Comparison of ENCODE assay signal across 19 cellular contexts in genomic region chr14:101723061-101723595, GRCh38. TPM values are rescaled to one million over a fixed set of nuclear protein-coding genes. Genes with fewer than 3 reads are reported as not detected.
DNase-seq lines count a peak whose midpoint lies in the region; ATAC-seq and TF ChIP-seq lines count a peak whose summit lies in the region.
"Had no signal": no experiment of that assay in that cellular context is flagged by ENCODE, and none has a peak within 500 bp of the region (broad histone marks: within the 10 kb centered on the region; RNA-seq: fewer than 3 reads in every experiment).

No MANE protein-coding gene starts in this region.

- POLR2A ChIA-PET in activated CD8-positive, alpha-beta T cell treated with anti-CD3 and anti-CD28 coated beads, Interleukin-2, amount 10 ng/mL, durations not matched to agents 7 days and 5 days (lab: Charles Lee): interaction anchor here (0.6 to 2.7 kb wide), 3 partner anchors 8 to 86 kb away, joined by 3 to 14 read pairs (median 14); no protein-coding TSS in a partner anchor

- peaks cover 5% of the 10 kb centered on the region for H3K27me3 Mint-ChIP-seq in activated naive CD4-positive, alpha-beta T cell treated with anti-CD3 and anti-CD28 coated beads, Interleukin-2, amount 10 ng/mL, durations not matched to agents 7 days and 5 days
- peaks cover 2% of the 10 kb centered on the region for H3K27me3 Mint-ChIP-seq in activated CD8-positive, alpha-beta T cell treated with anti-CD3 and anti-CD28 coated beads, Interleukin-2, amount 10 ng/mL, durations not matched to agents 7 days and 5 days (ENCODE audit: low read depth)
- H3K27me3 Mint-ChIP-seq in immature natural killer cell (ENCODE audit: low read depth in 3 of 3): peaks cover 23 to 40% (median 38%) of the 10 kb centered on the region in 3 donors

- H3K4me3 ChIP-seq in upper lobe of left lung: no peak overlapping the region
- H3K4me3 ChIP-seq in aorta (ENCODE audit: low read length in 2 of 2): no peak overlapping the region
- H3K4me3 ChIP-seq: body of pancreas, dorsolateral prefrontal cortex, hepatocyte had no signal

- TF ChIP-seq CTCF in upper lobe of left lung (IDR thresholded peaks at IDR 0.05): no peak

- H3K27me3 ChIP-seq in upper lobe of left lung (no peaks in the 10 kb centered on the region), aorta (ENCODE audit: control insufficient read depth in 1 of 2, insufficient read depth in 2 of 2, low read length in 1 of 2) (no peaks in the 10 kb centered on the region)
- H3K27me3 ChIP-seq: body of pancreas, dorsolateral prefrontal cortex, hepatocyte had no signal

- H3K36me3 Mint-ChIP-seq in activated naive CD4-positive, alpha-beta T cell treated with anti-CD3 and anti-CD28 coated beads, Interleukin-2, amount 10 ng/mL, durations not matched to agents 7 days and 5 days: no peaks in the 10 kb centered on the region
- no peaks in the 10 kb centered on the region for H3K36me3 Mint-ChIP-seq in activated CD8-positive, alpha-beta T cell treated with anti-CD3 and anti-CD28 coated beads, Interleukin-2, amount 10 ng/mL, durations not matched to agents 7 days and 5 days (ENCODE audit: low read depth)
- peaks cover 0 to 6% (median 3%) of the 10 kb centered on the region in 3 donors for H3K36me3 Mint-ChIP-seq in immature natural killer cell
- H3K36me3 Mint-ChIP-seq: stimulated activated memory B cell treated with anti-CD40 and anti-IgM and Interleukin-4, amounts not matched to agents 10 μg/mL and 1 μg/mL and 100 μg/mL, for 72 hours had no signal

- CTCF ChIA-PET in activated naive CD4-positive, alpha-beta T cell treated with anti-CD3 and anti-CD28 coated beads, Interleukin-2, amount 10 ng/mL, durations not matched to agents 7 days and 5 days (lab: Charles Lee): interaction anchor here (1.0 to 2.6 kb wide), 3 partner anchors 8 to 48 kb away, joined by 3 to 16 read pairs (median 4); no protein-coding TSS in a partner anchor
- CTCF ChIA-PET in activated CD8-positive, alpha-beta T cell treated with anti-CD3 and anti-CD28 coated beads, Interleukin-2, amount 10 ng/mL, durations not matched to agents 7 days and 5 days (lab: Charles Lee): interaction anchor here (1.0 to 2.4 kb wide), 3 partner anchors 9 to 86 kb away, joined by 3 to 19 read pairs (median 3); no protein-coding TSS in a partner anchor

- intact Hi-C loops in aorta (cut with DNase I): no loop called here

- H3K4me1 ChIP-seq in upper lobe of left lung: peaks cover 5 to 9% (median 8%) of the 10 kb centered on the region in 4 donors
- H3K4me1 ChIP-seq in aorta (ENCODE audit: control insufficient read depth in 1 of 2, insufficient read depth in 2 of 2, low read length in 2 of 2): no peaks in the 10 kb centered on the region
- H3K4me1 ChIP-seq: body of pancreas had no signal

- H3K27ac Mint-ChIP-seq in activated naive CD4-positive, alpha-beta T cell treated with anti-CD3 and anti-CD28 coated beads, Interleukin-2, amount 10 ng/mL, durations not matched to agents 7 days and 5 days: peak overlapping the region; percentile 100
- peak overlapping the region; percentile 100 for H3K27ac Mint-ChIP-seq in activated CD8-positive, alpha-beta T cell treated with anti-CD3 and anti-CD28 coated beads, Interleukin-2, amount 10 ng/mL, durations not matched to agents 7 days and 5 days
- H3K27ac Mint-ChIP-seq in immature natural killer cell: peak overlapping the region; percentile 97 to 100 (median 99)
- H3K27ac Mint-ChIP-seq: activated B cell treated with CpG ODN at 0.5 μM for 24 hours had no signal

- peak overlapping the region; percentile 54 for H3K4me3 Mint-ChIP-seq in activated naive CD4-positive, alpha-beta T cell treated with anti-CD3 and anti-CD28 coated beads, Interleukin-2, amount 10 ng/mL, durations not matched to agents 7 days and 5 days
- H3K4me3 Mint-ChIP-seq in activated CD8-positive, alpha-beta T cell treated with anti-CD3 and anti-CD28 coated beads, Interleukin-2, amount 10 ng/mL, durations not matched to agents 7 days and 5 days: peak overlapping the region; percentile 53
- H3K4me3 Mint-ChIP-seq in immature natural killer cell: peak overlapping the region; percentile 77 to 89 (median 80)
- H3K4me3 Mint-ChIP-seq: stimulated activated memory B cell treated with anti-CD40 and anti-IgM and Interleukin-4, amounts not matched to agents 10 μg/mL and 1 μg/mL and 100 μg/mL, for 72 hours had no signal

- no peak for DNase-seq in activated naive CD4-positive, alpha-beta T cell treated with anti-CD3 and anti-CD28 coated beads, Interleukin-2, amount 10 ng/mL, durations not matched to agents 7 days and 5 days
- DNase-seq in activated naive CD4-positive, alpha-beta T cell treated with Interleukin-2 at 50 U/mL for 16 hours: no peak
- DNase-seq in activated CD8-positive, alpha-beta T cell treated with anti-CD3 and anti-CD28 coated beads, Interleukin-2, amount 10 ng/mL, durations not matched to agents 7 days and 5 days: no peak
- peak in 2 of 3 donors; percentile 35 to 36 for DNase-seq in immature natural killer cell
- peak in 1 of 2 donors; percentile 14 for DNase-seq in upper lobe of left lung
- DNase-seq in aorta: no peak
- DNase-seq in globus pallidus (ENCODE audit: low spot score): no peak
- DNase-seq in hippocampal formation (lab: John Stamatoyannopoulos, UW): no peak
- DNase-seq: activated B cell treated with CpG ODN at 0.5 μM for 24 hours, DMS 273 treated with DMSO at 0.1 percent for 48 hours, dorsolateral prefrontal cortex, left cardiac atrium, MV-4-11, NCI-H2107, NCI-H69, small intestine had no signal

- no peak for TF ChIP-seq POLR2A in upper lobe of left lung (IDR thresholded peaks at IDR 0.05)

- H3K36me3 ChIP-seq in upper lobe of left lung (no peaks in the 10 kb centered on the region), aorta (ENCODE audit: control insufficient read depth in 1 of 2, insufficient read depth in 2 of 2, low read length in 1 of 2) (no peaks in the 10 kb centered on the region)

- peaks cover under 1% of the 10 kb centered on the region for H3K9me3 Mint-ChIP-seq in activated naive CD4-positive, alpha-beta T cell treated with anti-CD3 and anti-CD28 coated beads, Interleukin-2, amount 10 ng/mL, durations not matched to agents 7 days and 5 days
- no peaks in the 10 kb centered on the region for H3K9me3 Mint-ChIP-seq in activated CD8-positive, alpha-beta T cell treated with anti-CD3 and anti-CD28 coated beads, Interleukin-2, amount 10 ng/mL, durations not matched to agents 7 days and 5 days (ENCODE audit: insufficient read depth)
- H3K9me3 Mint-ChIP-seq in immature natural killer cell: no peaks in the 10 kb centered on the region
- H3K9me3 Mint-ChIP-seq: activated B cell treated with CpG ODN at 0.5 μM for 24 hours had no signal

- H3K27ac ChIP-seq in upper lobe of left lung: peak overlapping the region; percentile 70 to 86 (median 79)
- no peak overlapping the region for H3K27ac ChIP-seq in aorta (ENCODE audit: low read depth in 1 of 2, low read length in 2 of 2)
- H3K27ac ChIP-seq: hepatocyte had no signal

- H3K9me3 ChIP-seq in upper lobe of left lung: no peaks in the 10 kb centered on the region
- no peaks in the 10 kb centered on the region for H3K9me3 ChIP-seq in aorta (ENCODE audit: control insufficient read depth, low read length)
- H3K9me3 ChIP-seq: body of pancreas had no signal

- H3K4me1 Mint-ChIP-seq in activated naive CD4-positive, alpha-beta T cell treated with anti-CD3 and anti-CD28 coated beads, Interleukin-2, amount 10 ng/mL, durations not matched to agents 7 days and 5 days: peaks cover 49% of the 10 kb centered on the region
- peaks cover 30% of the 10 kb centered on the region for H3K4me1 Mint-ChIP-seq in activated CD8-positive, alpha-beta T cell treated with anti-CD3 and anti-CD28 coated beads, Interleukin-2, amount 10 ng/mL, durations not matched to agents 7 days and 5 days (ENCODE audit: low read depth)
- H3K4me1 Mint-ChIP-seq in immature natural killer cell: peaks cover 74 to 83% of the 10 kb centered on the region in 2 donors

- no peak for TF ChIP-seq EP300 in upper lobe of left lung (IDR thresholded peaks at IDR 0.05)

- no peak for ATAC-seq in activated CD8-positive, alpha-beta T cell treated with anti-CD3 and anti-CD28 coated beads, Interleukin-2, amount 10 ng/mL, durations not matched to agents 7 days and 5 days
- ATAC-seq in upper lobe of left lung (ENCODE audit: low FRiP score in 2 of 2) (no peak), aorta (ENCODE audit: low FRiP score) (no peak)

- WGBS in upper lobe of left lung, 2 donors: 93 to 96% methylated on average over 8 of the region's 8 CpGs
- WGBS in aorta, 2 donors: 89 to 92% methylated on average over 8 of the region's 8 CpGs

RNA-seq across cellular contexts. Expression of gene PPP2R5C, which starts 38.4 kb away (rescaled TPM):
- 100 to 1,000 TPM; 218 to 223 TPM for total RNA-seq in activated CD8-positive, alpha-beta T cell treated with anti-CD3 and anti-CD28 coated beads, Interleukin-2, amount 10 ng/mL, durations not matched to agents 7 days and 5 days
- polyA plus RNA-seq in immature natural killer cell (100 to 1,000 TPM; 214 to 250 (median 236) TPM), aorta (100 to 1,000 TPM in 1 of 2 donors, 10 to 100 TPM in 1; 64.0 to 102 TPM)
- total RNA-seq in upper lobe of left lung (100 to 1,000 TPM; 105 to 208 (median 133) TPM), aorta (100 to 1,000 TPM; 128 to 155 TPM)

Comparison
In these comparisons a context has a peak if more than half of its experiments do, and no peak if none do; other contexts are left out.
1. DNase-seq: peak in immature natural killer cell (2 of 3); none in activated naive CD4-positive, alpha-beta T cell treated with anti-CD3 and anti-CD28 coated beads, Interleukin-2, amount 10 ng/mL, durations not matched to agents 7 days and 5 days (single experiment), activated naive CD4-positive, alpha-beta T cell treated with Interleukin-2 at 50 U/mL for 16 hours (single experiment), activated CD8-positive, alpha-beta T cell treated with anti-CD3 and anti-CD28 coated beads, Interleukin-2, amount 10 ng/mL, durations not matched to agents 7 days and 5 days (single experiment), aorta (0 of 2), globus pallidus (single experiment) and hippocampal formation (0 of 2).
2. H3K27ac ChIP-seq: peak in upper lobe of left lung (4 of 4); none in aorta (0 of 2).
3. Peak in every context shown above with its lines, with median percentiles within 50 percentile points of each other: H3K27ac Mint-ChIP-seq and H3K4me3 Mint-ChIP-seq.